17 cellular contexts compared by ENCODE assay signal in the genomic region with DNA sequence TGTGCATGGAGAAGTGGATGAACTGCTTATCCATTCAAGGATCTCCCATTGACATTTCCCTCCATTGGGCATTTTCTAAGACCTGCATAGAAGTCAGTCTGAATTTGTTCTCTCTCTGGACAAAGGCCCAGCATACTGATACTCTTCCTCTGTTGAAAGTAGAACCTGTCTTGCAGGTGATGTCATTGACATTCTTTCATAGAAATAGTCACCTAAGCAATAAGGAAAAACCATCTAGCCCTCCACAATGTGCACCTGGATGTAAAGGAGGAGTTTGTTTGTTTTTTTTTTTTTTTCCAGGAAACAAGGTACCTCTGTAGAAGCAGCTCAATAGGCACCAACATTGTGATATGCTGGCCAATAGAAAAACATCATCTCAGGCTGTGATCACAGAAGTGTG.
DNase-seq lines count a peak whose midpoint lies in the region; ATAC-seq and TF ChIP-seq lines count a peak whose summit lies in the region.
"Had no signal": no experiment of that assay in that cellular context is flagged by ENCODE, and none has a peak within 500 bp of the region (broad histone marks: within the 10 kb centered on the region; RNA-seq: fewer than 3 reads in every experiment).

No MANE protein-coding gene starts in this region.

- H2AK5ac ChIP-seq in trophoblast cell (ENCODE audit: low read length): no peak overlapping the region

- no peak overlapping the region for H4K91ac ChIP-seq in trophoblast cell (ENCODE audit: low read depth, low read length)

- no peak overlapping the region for H3K23ac ChIP-seq in trophoblast cell (ENCODE audit: low read length)

- no peak overlapping the region for H2BK120ac ChIP-seq in trophoblast cell (ENCODE audit: insufficient read depth, low read length, poor library complexity)

- H3K9ac ChIP-seq in trophoblast cell (ENCODE audit: low read length): no peak overlapping the region

- DNase-seq in DMS53 (lab: John Stamatoyannopoulos, UW): peak; percentile 90
- DNase-seq in DMS53 treated with DMSO at 0.1 percent for 48 hours (lab: John Stamatoyannopoulos, UW; ENCODE audit: unreplicated experiment): peak; percentile 90
- DNase-seq in epithelial cell of esophagus (ENCODE audit: low read depth): peak; percentile 41
- peak; percentile 16 to 51 for DNase-seq in trophoblast cell
- DNase-seq: ACHN; BE2C; C1 segment of cervical spinal cord; CD4-positive, CD25-positive, alpha-beta regulatory T cell; CD8-positive, alpha-beta memory T cell; COR-L47; DMS 273 treated with DMSO at 0.1 percent for 48 hours; DMS79; GDM1; H7 had no signal

- H4K8ac ChIP-seq in trophoblast cell (ENCODE audit: low read depth, low read length): no peak overlapping the region

- ATAC-seq in GM18502 (IDR thresholded peaks at IDR 0.05; ENCODE audit: poor library complexity, unreplicated experiment) (no peak), HG02763 (IDR thresholded peaks at IDR 0.05; ENCODE audit: unreplicated experiment) (no peak)
- ATAC-seq: GM23338 had no signal

- H3K27ac ChIP-seq in trophoblast cell (ENCODE audit: low read depth, low read length): no peak overlapping the region

- H3K14ac ChIP-seq in trophoblast cell (ENCODE audit: low read length): no peak overlapping the region

- no peak overlapping the region for H2AFZ ChIP-seq in trophoblast cell (ENCODE audit: insufficient read depth, low read length, poor library complexity)
- H2AFZ ChIP-seq: GM23338 had no signal

- no peaks in the 10 kb centered on the region for H3K79me1 ChIP-seq in trophoblast cell (ENCODE audit: low read length)

- H3K18ac ChIP-seq in trophoblast cell (ENCODE audit: low read length): no peak overlapping the region

- no peak overlapping the region for H3K4me2 ChIP-seq in trophoblast cell (ENCODE audit: low read length)
- H3K4me2 ChIP-seq: GM23338 had no signal

- no peak overlapping the region for H2BK5ac ChIP-seq in trophoblast cell (ENCODE audit: low read depth, low read length, poor library complexity)

- H3K79me2 ChIP-seq in trophoblast cell (ENCODE audit: control insufficient read depth, insufficient read depth, low read length, poor library complexity): no peaks in the 10 kb centered on the region

- TF ChIP-seq CTCF in epithelial cell of esophagus (IDR thresholded peaks at IDR 0.05; ENCODE audit: insufficient read depth, low read depth, low read length, missing control alignments): no peak

- H3K4ac ChIP-seq in trophoblast cell (ENCODE audit: low read depth, low read length): no peak overlapping the region

- peaks cover 4% of the 10 kb centered on the region for H3K9me3 ChIP-seq in trophoblast cell (ENCODE audit: insufficient read depth, low read depth, low read length)
- H3K9me3 ChIP-seq: BE2C had no signal

- peaks cover 0 to 7% of the 10 kb centered on the region in 2 experiments for H3K4me1 ChIP-seq in trophoblast cell (ENCODE audit: control insufficient read depth in 1 of 2, insufficient read depth in 2 of 2, low read length in 2 of 2)
- H3K4me1 ChIP-seq: BE2C had no signal

- H3K27me3 ChIP-seq in trophoblast cell (ENCODE audit: insufficient read depth, low read length): no peaks in the 10 kb centered on the region
- H3K27me3 ChIP-seq: BE2C had no signal

- no peaks in the 10 kb centered on the region for H3K36me3 ChIP-seq in trophoblast cell (ENCODE audit: control insufficient read depth in 1 of 2, insufficient read depth in 2 of 2, low read length in 2 of 2)
- H3K36me3 ChIP-seq: BE2C had no signal

- no peak overlapping the region for H4K12ac ChIP-seq in trophoblast cell (ENCODE audit: low read depth, low read length)

- no peak overlapping the region for H3K4me3 ChIP-seq in epithelial cell of esophagus (ENCODE audit: low read length)
- no peak overlapping the region for H3K4me3 ChIP-seq in trophoblast cell (ENCODE audit: low read depth, low read length)
- H3K4me3 ChIP-seq: GM23338 had no signal

- H2BK12ac ChIP-seq in trophoblast cell (ENCODE audit: low read length): no peak overlapping the region

Comparison
In these comparisons a context has a peak if more than half of its experiments do, and no peak if none do; other contexts are left out.
1. DNase-seq: peak in every context shown above with its lines; median percentile 90 in DMS53; 90 in DMS53 treated with DMSO at 0.1 percent for 48 hours; 41 in epithelial cell of esophagus; 34 in trophoblast cell.